ENCODE assay signal across 1 cellular context in the genomic region with DNA sequence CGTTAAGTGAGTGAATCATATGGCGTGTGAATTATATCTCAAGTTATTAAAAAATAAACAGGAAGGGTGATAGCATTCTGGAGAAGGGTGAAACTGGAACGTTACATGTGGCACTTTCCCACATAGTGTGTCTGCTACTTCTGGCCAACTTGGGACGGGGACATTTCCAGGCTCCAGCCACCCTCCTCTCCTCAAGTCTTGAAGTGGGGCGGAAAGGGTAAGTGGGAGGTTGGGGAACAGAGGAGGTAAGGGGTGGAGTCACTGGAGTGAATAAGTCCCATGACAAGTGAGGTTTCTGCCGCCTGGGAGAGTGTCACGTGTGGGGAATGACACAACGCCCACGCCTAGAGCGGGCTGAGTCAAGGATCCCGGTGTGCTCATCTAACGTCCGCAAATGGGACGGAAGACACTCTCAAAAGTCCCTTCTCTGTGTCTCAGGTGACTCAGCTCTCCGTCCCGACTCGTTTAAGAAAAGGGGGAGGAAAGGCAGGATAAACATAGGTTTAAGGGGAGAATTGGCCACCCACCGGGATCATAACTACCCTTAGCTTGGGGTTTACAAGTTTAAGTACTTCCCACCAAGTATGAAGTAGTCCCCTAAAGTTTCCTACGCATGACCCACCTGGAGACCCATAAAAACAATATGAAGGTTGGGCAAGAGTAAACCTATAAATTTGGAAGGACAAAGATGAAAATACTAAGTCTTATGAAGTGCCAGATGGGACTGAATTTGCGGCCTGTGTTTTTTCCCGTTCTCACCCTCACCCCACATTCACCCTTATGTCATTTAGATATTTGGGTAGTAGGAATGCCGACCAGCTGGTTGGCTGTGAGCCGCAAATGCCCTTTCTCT.
TF ChIP-seq lines count a peak whose summit lies in the region.

No MANE protein-coding gene starts in this region.

TF ChIP-seq in HepG2, 621 proteins besides CTCF, POLR2A, EP300 and RAD21 (continued from another document and continues in another):
- TF ChIP-seq IKZF1 (IDR thresholded peaks at IDR 0.05): no peak
- TF ChIP-seq, protein P1, sequence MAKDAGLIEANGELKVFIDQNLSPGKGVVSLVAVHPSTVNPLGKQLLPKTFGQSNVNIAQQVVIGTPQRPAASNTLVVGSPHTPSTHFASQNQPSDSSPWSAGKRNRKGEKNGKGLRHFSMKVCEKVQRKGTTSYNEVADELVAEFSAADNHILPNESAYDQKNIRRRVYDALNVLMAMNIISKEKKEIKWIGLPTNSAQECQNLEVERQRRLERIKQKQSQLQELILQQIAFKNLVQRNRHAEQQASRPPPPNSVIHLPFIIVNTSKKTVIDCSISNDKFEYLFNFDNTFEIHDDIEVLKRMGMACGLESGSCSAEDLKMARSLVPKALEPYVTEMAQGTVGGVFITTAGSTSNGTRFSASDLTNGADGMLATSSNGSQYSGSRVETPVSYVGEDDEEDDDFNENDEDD (CRISPR knock-in tag; IDR thresholded peaks at IDR 0.05; ENCODE audit: borderline replicate concordance): peak; percentile 81; the same call in 1 of the 2 replicates
- no peak for TF ChIP-seq RBAK (CRISPR knock-in tag; IDR thresholded peaks at IDR 0.05)
- TF ChIP-seq HHEX (CRISPR knock-in tag; IDR thresholded peaks at IDR 0.05): no peak
- TF ChIP-seq ZNF543 (CRISPR knock-in tag; IDR thresholded peaks at IDR 0.05): no peak
- TF ChIP-seq, protein P2, sequence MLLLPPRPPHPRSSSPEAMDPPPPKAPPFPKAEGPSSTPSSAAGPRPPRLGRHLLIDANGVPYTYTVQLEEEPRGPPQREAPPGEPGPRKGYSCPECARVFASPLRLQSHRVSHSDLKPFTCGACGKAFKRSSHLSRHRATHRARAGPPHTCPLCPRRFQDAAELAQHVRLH (CRISPR knock-in tag; IDR thresholded peaks at IDR 0.05; ENCODE audit: borderline replicate concordance, low read depth): no peak; the same call in 1 of the 2 replicates
- no peak for TF ChIP-seq AGO2 (optimal IDR thresholded peaks at IDR 0.05; ENCODE audit: low read depth, low read length)
- no peak for TF ChIP-seq SP2 (CRISPR knock-in tag; IDR thresholded peaks at IDR 0.05)
- TF ChIP-seq REL (CRISPR knock-in tag; conservative IDR thresholded peaks at IDR 0.05): peak; percentile 61; the same call in 1 of the 2 replicates
- TF ChIP-seq BCL6 (CRISPR knock-in tag; IDR thresholded peaks at IDR 0.05): no peak
- TF ChIP-seq SUZ12 (IDR thresholded peaks at IDR 0.05; ENCODE audit: low read depth, low read length): no peak
- no peak for TF ChIP-seq ZNF460 (CRISPR knock-in tag; IDR thresholded peaks at IDR 0.05; ENCODE audit: borderline replicate concordance)
- TF ChIP-seq ZNF615 (CRISPR knock-in tag; IDR thresholded peaks at IDR 0.05; ENCODE audit: borderline replicate concordance): no peak
- TF ChIP-seq, protein P3, sequence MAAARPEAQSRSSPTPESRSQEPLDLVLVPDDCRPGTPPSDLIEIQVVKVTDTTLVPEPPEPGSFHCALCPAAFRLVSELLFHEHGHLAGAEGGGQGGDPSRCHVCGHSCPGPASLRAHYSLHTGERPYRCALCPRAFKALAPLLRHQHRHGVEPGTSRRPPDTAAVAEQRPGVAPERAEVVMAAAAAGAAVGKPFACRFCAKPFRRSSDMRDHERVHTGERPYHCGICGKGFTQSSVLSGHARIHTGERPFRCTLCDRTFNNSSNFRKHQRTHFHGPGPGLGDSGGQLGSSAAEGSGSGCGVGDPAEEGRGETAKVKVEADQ (CRISPR knock-in tag; IDR thresholded peaks at IDR 0.05; ENCODE audit: borderline replicate concordance): no peak
- no peak for TF ChIP-seq RARG (CRISPR knock-in tag; IDR thresholded peaks at IDR 0.05; ENCODE audit: low read depth)
- no peak for TF ChIP-seq PHF5A (CRISPR knock-in tag; IDR thresholded peaks at IDR 0.05; ENCODE audit: low read depth, unreplicated experiment)
- peak; percentile 54; the same call in 1 of the 2 replicates for TF ChIP-seq SIN3A (IDR thresholded peaks at IDR 0.05; ENCODE audit: borderline replicate concordance, low read depth, low read length)
- TF ChIP-seq, protein P4, sequence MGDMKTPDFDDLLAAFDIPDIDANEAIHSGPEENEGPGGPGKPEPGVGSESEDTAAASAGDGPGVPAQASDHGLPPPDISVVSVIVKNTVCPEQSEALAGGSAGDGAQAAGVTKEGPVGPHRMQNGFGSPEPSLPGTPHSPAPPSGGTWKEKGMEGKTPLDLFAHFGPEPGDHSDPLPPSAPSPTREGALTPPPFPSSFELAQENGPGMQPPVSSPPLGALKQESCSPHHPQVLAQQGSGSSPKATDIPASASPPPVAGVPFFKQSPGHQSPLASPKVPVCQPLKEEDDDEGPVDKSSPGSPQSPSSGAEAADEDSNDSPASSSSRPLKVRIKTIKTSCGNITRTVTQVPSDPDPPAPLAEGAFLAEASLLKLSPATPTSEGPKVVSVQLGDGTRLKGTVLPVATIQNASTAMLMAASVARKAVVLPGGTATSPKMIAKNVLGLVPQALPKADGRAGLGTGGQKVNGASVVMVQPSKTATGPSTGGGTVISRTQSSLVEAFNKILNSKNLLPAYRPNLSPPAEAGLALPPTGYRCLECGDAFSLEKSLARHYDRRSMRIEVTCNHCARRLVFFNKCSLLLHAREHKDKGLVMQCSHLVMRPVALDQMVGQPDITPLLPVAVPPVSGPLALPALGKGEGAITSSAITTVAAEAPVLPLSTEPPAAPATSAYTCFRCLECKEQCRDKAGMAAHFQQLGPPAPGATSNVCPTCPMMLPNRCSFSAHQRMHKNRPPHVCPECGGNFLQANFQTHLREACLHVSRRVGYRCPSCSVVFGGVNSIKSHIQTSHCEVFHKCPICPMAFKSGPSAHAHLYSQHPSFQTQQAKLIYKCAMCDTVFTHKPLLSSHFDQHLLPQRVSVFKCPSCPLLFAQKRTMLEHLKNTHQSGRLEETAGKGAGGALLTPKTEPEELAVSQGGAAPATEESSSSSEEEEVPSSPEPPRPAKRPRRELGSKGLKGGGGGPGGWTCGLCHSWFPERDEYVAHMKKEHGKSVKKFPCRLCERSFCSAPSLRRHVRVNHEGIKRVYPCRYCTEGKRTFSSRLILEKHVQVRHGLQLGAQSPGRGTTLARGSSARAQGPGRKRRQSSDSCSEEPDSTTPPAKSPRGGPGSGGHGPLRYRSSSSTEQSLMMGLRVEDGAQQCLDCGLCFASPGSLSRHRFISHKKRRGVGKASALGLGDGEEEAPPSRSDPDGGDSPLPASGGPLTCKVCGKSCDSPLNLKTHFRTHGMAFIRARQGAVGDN (CRISPR knock-in tag; IDR thresholded peaks at IDR 0.05): peak; percentile 59; the same call in 1 of the 2 replicates
- TF ChIP-seq, protein P5, sequence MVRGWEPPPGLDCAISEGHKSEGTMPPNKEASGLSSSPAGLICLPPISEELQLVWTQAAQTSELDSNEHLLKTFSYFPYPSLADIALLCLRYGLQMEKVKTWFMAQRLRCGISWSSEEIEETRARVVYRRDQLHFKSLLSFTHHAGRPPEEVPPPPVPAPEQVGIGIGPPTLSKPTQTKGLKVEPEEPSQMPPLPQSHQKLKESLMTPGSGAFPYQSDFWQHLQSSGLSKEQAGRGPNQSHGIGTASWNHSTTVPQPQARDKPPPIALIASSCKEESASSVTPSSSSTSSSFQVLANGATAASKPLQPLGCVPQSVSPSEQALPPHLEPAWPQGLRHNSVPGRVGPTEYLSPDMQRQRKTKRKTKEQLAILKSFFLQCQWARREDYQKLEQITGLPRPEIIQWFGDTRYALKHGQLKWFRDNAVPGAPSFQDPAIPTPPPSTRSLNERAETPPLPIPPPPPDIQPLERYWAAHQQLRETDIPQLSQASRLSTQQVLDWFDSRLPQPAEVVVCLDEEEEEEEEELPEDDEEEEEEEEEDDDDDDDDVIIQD (CRISPR knock-in tag; IDR thresholded peaks at IDR 0.05; ENCODE audit: low read depth): peak; percentile 25; the same call in 1 of the 2 replicates
- TF ChIP-seq ADNP (CRISPR knock-in tag; IDR thresholded peaks at IDR 0.05): no peak
- TF ChIP-seq, protein P6, sequence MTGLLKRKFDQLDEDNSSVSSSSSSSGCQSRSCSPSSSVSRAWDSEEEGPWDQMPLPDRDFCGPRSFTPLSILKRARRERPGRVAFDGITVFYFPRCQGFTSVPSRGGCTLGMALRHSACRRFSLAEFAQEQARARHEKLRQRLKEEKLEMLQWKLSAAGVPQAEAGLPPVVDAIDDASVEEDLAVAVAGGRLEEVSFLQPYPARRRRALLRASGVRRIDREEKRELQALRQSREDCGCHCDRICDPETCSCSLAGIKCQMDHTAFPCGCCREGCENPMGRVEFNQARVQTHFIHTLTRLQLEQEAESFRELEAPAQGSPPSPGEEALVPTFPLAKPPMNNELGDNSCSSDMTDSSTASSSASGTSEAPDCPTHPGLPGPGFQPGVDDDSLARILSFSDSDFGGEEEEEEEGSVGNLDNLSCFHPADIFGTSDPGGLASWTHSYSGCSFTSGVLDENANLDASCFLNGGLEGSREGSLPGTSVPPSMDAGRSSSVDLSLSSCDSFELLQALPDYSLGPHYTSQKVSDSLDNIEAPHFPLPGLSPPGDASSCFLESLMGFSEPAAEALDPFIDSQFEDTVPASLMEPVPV (CRISPR knock-in tag; IDR thresholded peaks at IDR 0.05): no peak
- TF ChIP-seq, protein P7, sequence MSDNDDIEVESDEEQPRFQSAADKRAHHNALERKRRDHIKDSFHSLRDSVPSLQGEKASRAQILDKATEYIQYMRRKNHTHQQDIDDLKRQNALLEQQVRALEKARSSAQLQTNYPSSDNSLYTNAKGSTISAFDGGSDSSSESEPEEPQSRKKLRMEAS (IDR thresholded peaks at IDR 0.05): peak; percentile 93
- no peak for TF ChIP-seq THYN1 (CRISPR knock-in tag; IDR thresholded peaks at IDR 0.05; ENCODE audit: borderline replicate concordance, low read depth)
- no peak for TF ChIP-seq BRCA1 (CRISPR knock-in tag; IDR thresholded peaks at IDR 0.05)
- peak; percentile 52; the same call in 1 of the 2 replicates for TF ChIP-seq BORCS8-MEF2B (CRISPR knock-in tag; IDR thresholded peaks at IDR 0.05)
- no peak for TF ChIP-seq ASH2L (IDR thresholded peaks at IDR 0.05; ENCODE audit: insufficient read length, low read depth, low read length)
- TF ChIP-seq, protein P8, sequence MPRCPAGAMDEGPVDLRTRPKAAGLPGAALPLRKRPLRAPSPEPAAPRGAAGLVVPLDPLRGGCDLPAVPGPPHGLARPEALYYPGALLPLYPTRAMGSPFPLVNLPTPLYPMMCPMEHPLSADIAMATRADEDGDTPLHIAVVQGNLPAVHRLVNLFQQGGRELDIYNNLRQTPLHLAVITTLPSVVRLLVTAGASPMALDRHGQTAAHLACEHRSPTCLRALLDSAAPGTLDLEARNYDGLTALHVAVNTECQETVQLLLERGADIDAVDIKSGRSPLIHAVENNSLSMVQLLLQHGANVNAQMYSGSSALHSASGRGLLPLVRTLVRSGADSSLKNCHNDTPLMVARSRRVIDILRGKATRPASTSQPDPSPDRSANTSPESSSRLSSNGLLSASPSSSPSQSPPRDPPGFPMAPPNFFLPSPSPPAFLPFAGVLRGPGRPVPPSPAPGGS (CRISPR knock-in tag; IDR thresholded peaks at IDR 0.05): no peak
- TF ChIP-seq ZSCAN21 (CRISPR knock-in tag; IDR thresholded peaks at IDR 0.05; ENCODE audit: borderline replicate concordance): no peak
- no peak for TF ChIP-seq ZNF224 (CRISPR knock-in tag; IDR thresholded peaks at IDR 0.05)
- TF ChIP-seq TBX2 (CRISPR knock-in tag; IDR thresholded peaks at IDR 0.05; ENCODE audit: borderline replicate concordance): peak; percentile 90
- TF ChIP-seq, protein P9, sequence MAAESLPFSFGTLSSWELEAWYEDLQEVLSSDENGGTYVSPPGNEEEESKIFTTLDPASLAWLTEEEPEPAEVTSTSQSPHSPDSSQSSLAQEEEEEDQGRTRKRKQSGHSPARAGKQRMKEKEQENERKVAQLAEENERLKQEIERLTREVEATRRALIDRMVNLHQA (CRISPR knock-in tag; IDR thresholded peaks at IDR 0.05): no peak
- TF ChIP-seq XRCC5 (optimal IDR thresholded peaks at IDR 0.05; ENCODE audit: low read length): peak; percentile 42
- TF ChIP-seq ARNT2 (CRISPR knock-in tag; IDR thresholded peaks at IDR 0.05; ENCODE audit: low read depth): no peak
- no peak for TF ChIP-seq SMARCE1 (IDR thresholded peaks at IDR 0.05; ENCODE audit: borderline replicate concordance)
- TF ChIP-seq SRSF9 (IDR thresholded peaks at IDR 0.05; ENCODE audit: borderline replicate concordance, insufficient read depth, low read depth, low read length, poor library complexity, severe bottlenecking): no peak
- TF ChIP-seq ZNF468 (CRISPR knock-in tag; IDR thresholded peaks at IDR 0.05): no peak
- no peak for TF ChIP-seq ZNF772 (CRISPR knock-in tag; IDR thresholded peaks at IDR 0.05)
- TF ChIP-seq ZNF335 (CRISPR knock-in tag; IDR thresholded peaks at IDR 0.05): peak; percentile 25; the same call in 1 of the 2 replicates
- no peak for TF ChIP-seq ZNF570 (CRISPR knock-in tag; IDR thresholded peaks at IDR 0.05; ENCODE audit: borderline replicate concordance)
- no peak for TF ChIP-seq GTF2F1 (IDR thresholded peaks at IDR 0.05; ENCODE audit: low read length)
- peak; percentile 66; the same call in 1 of the 2 replicates for TF ChIP-seq ELF3 (CRISPR knock-in tag; IDR thresholded peaks at IDR 0.05)
- TF ChIP-seq AGO1 (IDR thresholded peaks at IDR 0.05; ENCODE audit: low read depth, low read length, poor library complexity, severe bottlenecking): no peak
- TF ChIP-seq NR2F2 (IDR thresholded peaks at IDR 0.05; ENCODE audit: borderline replicate concordance, low read depth): no peak
- TF ChIP-seq ZBTB21 (CRISPR knock-in tag; IDR thresholded peaks at IDR 0.05): no peak
- no peak for TF ChIP-seq ZNF17 (CRISPR knock-in tag; IDR thresholded peaks at IDR 0.05)
- peak; percentile 19 for TF ChIP-seq HNRNPK (IDR thresholded peaks at IDR 0.05; ENCODE audit: low read depth, low read length, poor library complexity, severe bottlenecking)
- 0 out of 2 replicates have a peak, but pooled peaks have one; percentile 33 for TF ChIP-seq NRL (CRISPR knock-in tag; IDR thresholded peaks at IDR 0.05; ENCODE audit: borderline replicate concordance)
- no peak for TF ChIP-seq MZF1 (CRISPR knock-in tag; IDR thresholded peaks at IDR 0.05; ENCODE audit: borderline replicate concordance)
- TF ChIP-seq ZNF614 (CRISPR knock-in tag; IDR thresholded peaks at IDR 0.05; ENCODE audit: borderline replicate concordance): no peak; the same call in 1 of the 2 replicates
- no peak for TF ChIP-seq NR3C1 (CRISPR knock-in tag; IDR thresholded peaks at IDR 0.05)
- TF ChIP-seq, protein P10, sequence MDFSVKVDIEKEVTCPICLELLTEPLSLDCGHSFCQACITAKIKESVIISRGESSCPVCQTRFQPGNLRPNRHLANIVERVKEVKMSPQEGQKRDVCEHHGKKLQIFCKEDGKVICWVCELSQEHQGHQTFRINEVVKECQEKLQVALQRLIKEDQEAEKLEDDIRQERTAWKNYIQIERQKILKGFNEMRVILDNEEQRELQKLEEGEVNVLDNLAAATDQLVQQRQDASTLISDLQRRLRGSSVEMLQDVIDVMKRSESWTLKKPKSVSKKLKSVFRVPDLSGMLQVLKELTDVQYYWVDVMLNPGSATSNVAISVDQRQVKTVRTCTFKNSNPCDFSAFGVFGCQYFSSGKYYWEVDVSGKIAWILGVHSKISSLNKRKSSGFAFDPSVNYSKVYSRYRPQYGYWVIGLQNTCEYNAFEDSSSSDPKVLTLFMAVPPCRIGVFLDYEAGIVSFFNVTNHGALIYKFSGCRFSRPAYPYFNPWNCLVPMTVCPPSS (IDR thresholded peaks at IDR 0.05): no peak
- peak; percentile 89; the same call in 2 of the 3 replicates for TF ChIP-seq MXI1 (IDR thresholded peaks at IDR 0.05; ENCODE audit: borderline replicate concordance, low read depth, low read length)
- no peak for TF ChIP-seq HNF4A (CRISPR knock-in tag; IDR thresholded peaks at IDR 0.05)
